20 cellular contexts compared by ENCODE assay signal in genomic region chr14:39069923-39070322, GRCh38. TPM values are rescaled to one million over a fixed set of nuclear protein-coding genes. Genes with fewer than 3 reads are reported as not detected.
DNase-seq lines count a peak whose midpoint lies in the region; ATAC-seq, FAIRE-seq and TF ChIP-seq lines count a peak whose summit lies in the region.
"Had no signal": no experiment of that assay in that cellular context is flagged by ENCODE, and none has a peak within 500 bp of the region (broad histone marks: within the 10 kb centered on the region; RNA-seq: fewer than 3 reads in every experiment).

No MANE protein-coding gene starts in this region.

- H3K9me3 ChIP-seq in HepG2 (ENCODE audit: low read length) (no peaks in the 10 kb centered on the region), right lobe of liver (no peaks in the 10 kb centered on the region), astrocyte (ENCODE audit: insufficient read depth, low read depth, low read length) (no peaks in the 10 kb centered on the region)
- H3K9me3 ChIP-seq: Caco-2 had no signal

- no peak for DNase-seq in HepG2 (ENCODE audit: low spot score)
- DNase-seq in right lobe of liver = no peak
- no peak for DNase-seq in astrocyte (ENCODE audit: low read depth)
- no peak for DNase-seq in effector memory CD8-positive, alpha-beta T cell
- no peak for DNase-seq in GM23338 (ENCODE audit: low spot score)
- no peak for DNase-seq in RWPE1 (ENCODE audit: low spot score)
- no peak for DNase-seq in activated CD4-positive, alpha-beta T cell treated with anti-CD3 and anti-CD28 coated beads, Interleukin-2, amount 10 ng/mL, durations not matched to agents 7 days and 5 days
- no peak for DNase-seq in kidney glomerular epithelial cell (lab: John Stamatoyannopoulos, UW)
- DNase-seq: C1 segment of cervical spinal cord; Caco-2; CD8-positive, alpha-beta T cell; DMS153; DND-41; H7; HCEC 1CT had no signal

- H3K4me1 ChIP-seq in HepG2 (ENCODE audit: insufficient read depth, low read length) (peaks cover 23% of the 10 kb centered on the region), right lobe of liver (peaks cover 0 to 10% (median 2%) of the 10 kb centered on the region in 4 donors), astrocyte (ENCODE audit: insufficient read depth, low read length) (no peaks in the 10 kb centered on the region), GM23338 (ENCODE audit: insufficient read depth) (no peaks in the 10 kb centered on the region)

- H3K27ac ChIP-seq in HepG2 (ENCODE audit: extremely low read length, insufficient read depth, low read length) = no peak overlapping the region
- H3K27ac ChIP-seq in right lobe of liver = no peak overlapping the region
- no peak overlapping the region for H3K27ac ChIP-seq in astrocyte (ENCODE audit: low read depth, low read length)
- H3K27ac ChIP-seq in GM23338 (ENCODE audit: low read depth) = no peak overlapping the region
- no peak overlapping the region for H3K27ac ChIP-seq in RWPE1
- H3K27ac ChIP-seq: 22Rv1 had no signal

- H3K36me3 ChIP-seq in HepG2 (replicated peaks in 1 of 2; ENCODE audit: control insufficient read depth in 1 of 2, insufficient read depth in 2 of 2, low read length in 2 of 2) (peaks cover 38 to 90% of the 10 kb centered on the region in 2 experiments), right lobe of liver (peaks cover 0 to 55% (median 13%) of the 10 kb centered on the region in 4 donors), astrocyte (ENCODE audit: insufficient read depth, low read length) (peaks cover 46% of the 10 kb centered on the region), GM23338 (ENCODE audit: insufficient read depth) (peaks cover 24% of the 10 kb centered on the region; the same call in 1 of the 2 replicates)

- no peaks in the 10 kb centered on the region for H3K27me3 Mint-ChIP-seq in astrocyte (ENCODE audit: low read depth, unreplicated experiment)
- no peaks in the 10 kb centered on the region for H3K27me3 Mint-ChIP-seq in effector memory CD8-positive, alpha-beta T cell
- peaks cover 2% of the 10 kb centered on the region for H3K27me3 Mint-ChIP-seq in GM23338 (ENCODE audit: insufficient read depth, low read depth, poor library complexity)
- H3K27me3 Mint-ChIP-seq in activated CD4-positive, alpha-beta T cell treated with anti-CD3 and anti-CD28 coated beads, Interleukin-2, amount 10 ng/mL, durations not matched to agents 7 days and 5 days = no peaks in the 10 kb centered on the region

- H3K4me1 Mint-ChIP-seq in astrocyte (ENCODE audit: low read depth, unreplicated experiment) = no peaks in the 10 kb centered on the region
- peaks cover 6 to 23% of the 10 kb centered on the region in 2 donors for H3K4me1 Mint-ChIP-seq in effector memory CD8-positive, alpha-beta T cell (ENCODE audit: low read depth in 2 of 2)
- no peaks in the 10 kb centered on the region for H3K4me1 Mint-ChIP-seq in GM23338
- no peaks in the 10 kb centered on the region for H3K4me1 Mint-ChIP-seq in activated CD4-positive, alpha-beta T cell treated with anti-CD3 and anti-CD28 coated beads, Interleukin-2, amount 10 ng/mL, durations not matched to agents 7 days and 5 days

- no peaks in the 10 kb centered on the region for H3F3A ChIP-seq in GM23338 (replicated peaks; ENCODE audit: low read depth)

- H3K9me2 ChIP-seq in GM23338 (ENCODE audit: insufficient read depth) = no peaks in the 10 kb centered on the region

- H3K9ac ChIP-seq in HepG2 (ENCODE audit: insufficient read depth, low read depth, low read length) = no peak overlapping the region
- no peak overlapping the region for H3K9ac ChIP-seq in astrocyte (ENCODE audit: low read length)

- CTCF ChIA-PET in HepG2 (lab: Yijun Ruan, JAX; ENCODE audit: low intra/inter-chr PET ratio, low total read pairs) = no interaction called here
- CTCF ChIA-PET in RWPE1 (lab: Yijun Ruan, JAX) = no interaction called here
- CTCF ChIA-PET in activated CD4-positive, alpha-beta T cell treated with anti-CD3 and anti-CD28 coated beads, Interleukin-2, amount 10 ng/mL, durations not matched to agents 7 days and 5 days (lab: Charles Lee) = no interaction called here

- FAIRE-seq in HepG2 (lab: Jason Lieb, UNC) (no peak), astrocyte (lab: Jason Lieb, UNC) (no peak)
- FAIRE-seq: A204.1, G401.6, GM12892, H1 had no signal

- H2AFZ ChIP-seq in HepG2 (ENCODE audit: low read length) = no peak overlapping the region
- no peak overlapping the region for H2AFZ ChIP-seq in astrocyte (ENCODE audit: low read depth, low read length)
- no peak overlapping the region for H2AFZ ChIP-seq in GM23338

- TSS peak; percentile 22 for BruUV-seq in HepG2 (replicated peaks; lab: Mats Ljungman, UMichigan)

- H3K4me2 ChIP-seq in HepG2 (ENCODE audit: low read depth, low read length) = no peak overlapping the region
- H3K4me2 ChIP-seq in astrocyte (ENCODE audit: low read length) = no peak overlapping the region
- no peak overlapping the region for H3K4me2 ChIP-seq in GM23338

- POLR2A ChIA-PET in HepG2 (lab: Yijun Ruan, JAX) = interaction anchor here (1.1 to 1.2 kb wide), 3 partner anchors 32 to 52 kb away, joined by 3 to 5 read pairs (median 3); partner anchors contain the start of gene SEC23A
- POLR2A ChIA-PET in RWPE1 (lab: Yijun Ruan, JAX; ENCODE audit: low non-redundant PET) = no interaction called here
- POLR2A ChIA-PET in activated CD4-positive, alpha-beta T cell treated with anti-CD3 and anti-CD28 coated beads, Interleukin-2, amount 10 ng/mL, durations not matched to agents 7 days and 5 days (lab: Charles Lee) = no interaction called here

- H3K4me3 ChIP-seq in HepG2 (replicated peaks in 1 of 3; ENCODE audit: insufficient read depth in 1 of 3, low read depth in 2 of 3, low read length in 3 of 3) (no peak overlapping the region), right lobe of liver (no peak overlapping the region), astrocyte (ENCODE audit: insufficient read depth, low read depth, low read length) (no peak overlapping the region), GM23338 (no peak overlapping the region)

- H3K79me2 ChIP-seq in HepG2 (ENCODE audit: insufficient read depth, low read length) (peaks cover 18% of the 10 kb centered on the region), astrocyte (ENCODE audit: insufficient read depth, low read length) (peaks cover 26% of the 10 kb centered on the region), GM23338 (replicated peaks; ENCODE audit: insufficient read depth) (0 out of 2 replicates have a peak, but pooled peaks cover 3% of the 10 kb centered on the region)

- TF ChIP-seq POLR2A in HepG2 (IDR thresholded peaks at IDR 0.05; ENCODE audit: insufficient read depth in 1 of 2, low read depth in 2 of 2, low read length in 2 of 2) (no peak), right lobe of liver (IDR thresholded peaks at IDR 0.05) (no peak)

- no peak for TF ChIP-seq EP300 in HepG2 (IDR thresholded peaks at IDR 0.05; ENCODE audit: low read depth in 2 of 2, low read length in 2 of 2)
- no peak for TF ChIP-seq EP300 in HepG2 (CRISPR knock-in tag; IDR thresholded peaks at IDR 0.05; ENCODE audit: borderline replicate concordance)

- WGBS in HepG2 (ENCODE audit: low lambda C conversion rate) = 98% methylated on average over 5 of the region's 5 CpGs
- WGBS in right lobe of liver (ENCODE audit: insufficient coverage, low coverage, low lambda C conversion rate, missing lambda C conversion rate) = 98% methylated on average over 5 of the region's 5 CpGs

- H3K36me3 Mint-ChIP-seq in astrocyte (ENCODE audit: low read depth, unreplicated experiment) = peaks cover 6% of the 10 kb centered on the region
- peaks cover 69% of the 10 kb centered on the region for H3K36me3 Mint-ChIP-seq in effector memory CD8-positive, alpha-beta T cell (ENCODE audit: insufficient read depth)
- H3K36me3 Mint-ChIP-seq in GM23338 (ENCODE audit: low read depth) = peaks cover 41% of the 10 kb centered on the region
- peaks cover 42% of the 10 kb centered on the region for H3K36me3 Mint-ChIP-seq in activated CD4-positive, alpha-beta T cell treated with anti-CD3 and anti-CD28 coated beads, Interleukin-2, amount 10 ng/mL, durations not matched to agents 7 days and 5 days (ENCODE audit: low read depth)

- in situ Hi-C loops in HepG2 (cut with HindIII; ENCODE audit: extremely low pct_ligation_motif_present, low pct_unique_long_range_greater_than_20kb) = no loop called here

- H3K27ac Mint-ChIP-seq in astrocyte (ENCODE audit: unreplicated experiment) = peak overlapping the region; percentile 16
- peak overlapping the region; percentile 65 to 83 for H3K27ac Mint-ChIP-seq in effector memory CD8-positive, alpha-beta T cell
- no peak overlapping the region for H3K27ac Mint-ChIP-seq in GM23338
- no peak overlapping the region for H3K27ac Mint-ChIP-seq in activated CD4-positive, alpha-beta T cell treated with anti-CD3 and anti-CD28 coated beads, Interleukin-2, amount 10 ng/mL, durations not matched to agents 7 days and 5 days
- H3K27ac Mint-ChIP-seq: CD8-positive, alpha-beta T cell had no signal

- intact Hi-C loops in HepG2 (cut with micrococcal nuclease; ENCODE audit: unreplicated experiment) = no loop called here
- intact Hi-C loops in right lobe of liver (cut with DNase I) = no loop called here

- no peak for TF ChIP-seq RAD21 in HepG2 (CRISPR knock-in tag; IDR thresholded peaks at IDR 0.05)

- H3K9me3 Mint-ChIP-seq in astrocyte (ENCODE audit: unreplicated experiment) (no peaks in the 10 kb centered on the region), GM23338 (no peaks in the 10 kb centered on the region)
- no peaks in the 10 kb centered on the region for H3K9me3 Mint-ChIP-seq in effector memory CD8-positive, alpha-beta T cell
- no peaks in the 10 kb centered on the region for H3K9me3 Mint-ChIP-seq in activated CD4-positive, alpha-beta T cell treated with anti-CD3 and anti-CD28 coated beads, Interleukin-2, amount 10 ng/mL, durations not matched to agents 7 days and 5 days
- H3K9me3 Mint-ChIP-seq: CD8-positive, alpha-beta T cell had no signal

- TF ChIP-seq CTCF in HepG2 (CRISPR knock-in tag; IDR thresholded peaks at IDR 0.05) (no peak), right lobe of liver (IDR thresholded peaks at IDR 0.05) (no peak), astrocyte (IDR thresholded peaks at IDR 0.05; ENCODE audit: insufficient read depth, low read depth, low read length) (no peak), GM23338 (conservative IDR thresholded peaks at IDR 0.05; ENCODE audit: low read depth in 2 of 2) (no peak), RWPE1 (conservative IDR thresholded peaks at IDR 0.05; ENCODE audit: low read depth) (no peak)

- H3K27me3 ChIP-seq in HepG2 (ENCODE audit: control insufficient read depth in 1 of 2, insufficient read depth in 2 of 2, low read length in 2 of 2) = no peaks in the 10 kb centered on the region
- no peaks in the 10 kb centered on the region for H3K27me3 ChIP-seq in right lobe of liver
- H3K27me3 ChIP-seq in astrocyte (ENCODE audit: insufficient read depth, low read length) = no peaks in the 10 kb centered on the region
- H3K27me3 ChIP-seq in GM23338 (ENCODE audit: insufficient read depth) = no peaks in the 10 kb centered on the region

- H3K4me3 Mint-ChIP-seq in astrocyte (ENCODE audit: unreplicated experiment) = no peak overlapping the region
- H3K4me3 Mint-ChIP-seq in effector memory CD8-positive, alpha-beta T cell = no peak overlapping the region
- H3K4me3 Mint-ChIP-seq in GM23338 = no peak overlapping the region
- H3K4me3 Mint-ChIP-seq in activated CD4-positive, alpha-beta T cell treated with anti-CD3 and anti-CD28 coated beads, Interleukin-2, amount 10 ng/mL, durations not matched to agents 7 days and 5 days = no peak overlapping the region
- H3K4me3 Mint-ChIP-seq: CD8-positive, alpha-beta T cell had no signal

- peaks cover 28% of the 10 kb centered on the region for H4K20me1 ChIP-seq in HepG2 (ENCODE audit: insufficient read depth, low read length)
- peaks cover 35% of the 10 kb centered on the region for H4K20me1 ChIP-seq in astrocyte (ENCODE audit: insufficient read depth, low read length)
- H4K20me1 ChIP-seq in GM23338 (replicated peaks; ENCODE audit: insufficient read depth) = peaks cover 13% of the 10 kb centered on the region; the same call in 1 of the 2 replicates

- ATAC-seq in HepG2 = no peak
- ATAC-seq in right lobe of liver = no peak
- no peak for ATAC-seq in effector memory CD8-positive, alpha-beta T cell (replicated peaks)
- ATAC-seq in GM23338 = no peak
- ATAC-seq: CD8-positive, alpha-beta T cell had no signal

RNA-seq across cellular contexts. Expression of gene SEC23A, which starts 33.1 kb away (rescaled TPM):
- total RNA-seq in HepG2 (2016; rRNA removed; fragmentation: Illumina TruSeq; extraction: Trizol) (887 and 1,365 TPM in 2 replicates), right lobe of liver (100 to 1,000 TPM in 2 of 6 experiments, 10 to 100 TPM in 4; 69.2 to 107 (median 88.1) TPM), astrocyte (229 and 235 TPM in 2 replicates)
- total RNA-seq in HepG2 (2016; cell fraction: cytosol; rRNA removed; fragmentation: Illumina TruSeq; extraction: Trizol; ENCODE audit: low read depth) = 59.6 and 60.8 TPM in 2 replicates
- total RNA-seq in HepG2 (2016; cell fraction: insoluble cytoplasmic fraction; rRNA removed; fragmentation: Illumina TruSeq; extraction: Trizol) = 902 and 1,277 TPM in 2 replicates
- 219 and 221 TPM in 2 replicates for total RNA-seq in HepG2 (2016; cell fraction: membrane; rRNA removed; fragmentation: Illumina TruSeq; extraction: Trizol)
- total RNA-seq in HepG2 (2016; cell fraction: nucleus; rRNA removed; fragmentation: Illumina TruSeq; extraction: Trizol) = 448 and 490 TPM in 2 replicates
- polyA plus RNA-seq in HepG2 (2011; rRNA removed) (372 and 403 TPM in 2 replicates), GM23338 (2016; fragmentation: Nextera tagmentation; extraction: Ambion mirVana) (19.8 and 22.7 TPM in 2 replicates)
- 263 and 365 TPM in 2 replicates for polyA plus RNA-seq in HepG2 (2011; cell fraction: cytosol; rRNA removed)
- polyA plus RNA-seq in HepG2 (2011; cell fraction: nucleus; rRNA removed) = 164 TPM in 2 replicates
- polyA plus RNA-seq in HepG2 (2012) = 336 and 361 TPM in 2 replicates
- polyA plus RNA-seq in HepG2 (2016; cell fraction: cytosol; fragmentation: Illumina TruSeq; extraction: Trizol; ENCODE audit: low read depth) = 11.9 and 12.8 TPM in 2 replicates
- 491 and 533 TPM in 2 replicates for polyA plus RNA-seq in HepG2 (2016; cell fraction: insoluble cytoplasmic fraction; fragmentation: Illumina TruSeq; extraction: Trizol; ENCODE audit: low read depth)
- polyA plus RNA-seq in HepG2 (2016; cell fraction: membrane; fragmentation: Illumina TruSeq; extraction: Trizol; ENCODE audit: low read depth) = 53.5 and 58.9 TPM in 2 replicates
- polyA plus RNA-seq in HepG2 (2016; cell fraction: nucleus; fragmentation: Illumina TruSeq; extraction: Trizol; ENCODE audit: insufficient read depth, low read depth) = 175 and 191 TPM in 2 replicates
- 120 and 863 TPM in 2 replicates for polyA minus RNA-seq in HepG2 (2011; rRNA and poly(A)+ RNA removed; ENCODE audit: low replicate concordance)
- polyA minus RNA-seq in HepG2 (2011; cell fraction: cytosol; rRNA and poly(A)+ RNA removed) = 860 and 1,029 TPM in 2 replicates
- polyA minus RNA-seq in HepG2 (2011; cell fraction: nucleus; rRNA and poly(A)+ RNA removed) = 974 and 1,148 TPM in 2 replicates
- total RNA-seq in GM23338 (2014; rRNA removed; shearing (Covaris generic)) = 60.9 and 89.9 TPM in 2 replicates
- total RNA-seq in activated CD4-positive, alpha-beta T cell treated with anti-CD3 and anti-CD28 coated beads, Interleukin-2, amount 10 ng/mL, durations not matched to agents 7 days and 5 days = 10 to 100 TPM; 49.4 to 61.7 TPM

RNA-seq across cellular contexts. Expression of gene GEMIN2, which starts 44.2 kb away (rescaled TPM):
- 110 and 160 TPM in 2 replicates for total RNA-seq in HepG2 (2016; rRNA removed; fragmentation: Illumina TruSeq; extraction: Trizol)
- total RNA-seq in HepG2 (2016; cell fraction: cytosol; rRNA removed; fragmentation: Illumina TruSeq; extraction: Trizol; ENCODE audit: low read depth) = 22.5 and 24.2 TPM in 2 replicates
- total RNA-seq in HepG2 (2016; cell fraction: insoluble cytoplasmic fraction; rRNA removed; fragmentation: Illumina TruSeq; extraction: Trizol) = 118 and 174 TPM in 2 replicates
- 29.0 and 39.1 TPM in 2 replicates for total RNA-seq in HepG2 (2016; cell fraction: membrane; rRNA removed; fragmentation: Illumina TruSeq; extraction: Trizol)
- total RNA-seq in HepG2 (2016; cell fraction: nucleus; rRNA removed; fragmentation: Illumina TruSeq; extraction: Trizol) = 61.9 and 71.2 TPM in 2 replicates
- 33.8 and 54.8 TPM in 2 replicates for polyA plus RNA-seq in HepG2 (2011; rRNA removed)
- polyA plus RNA-seq in HepG2 (2011; cell fraction: cytosol; rRNA removed) = 31.5 and 34.6 TPM in 2 replicates
- 39.5 and 46.0 TPM in 2 replicates for polyA plus RNA-seq in HepG2 (2011; cell fraction: nucleus; rRNA removed)
- polyA plus RNA-seq in HepG2 (2012) = 18.1 and 33.2 TPM in 2 replicates
- 9.8 and 9.9 TPM in 2 replicates for polyA plus RNA-seq in HepG2 (2016; cell fraction: cytosol; fragmentation: Illumina TruSeq; extraction: Trizol; ENCODE audit: low read depth)
- polyA plus RNA-seq in HepG2 (2016; cell fraction: insoluble cytoplasmic fraction; fragmentation: Illumina TruSeq; extraction: Trizol; ENCODE audit: low read depth) = 134 and 143 TPM in 2 replicates
- polyA plus RNA-seq in HepG2 (2016; cell fraction: membrane; fragmentation: Illumina TruSeq; extraction: Trizol; ENCODE audit: low read depth) = 15.6 and 17.8 TPM in 2 replicates
- polyA plus RNA-seq in HepG2 (2016; cell fraction: nucleus; fragmentation: Illumina TruSeq; extraction: Trizol; ENCODE audit: insufficient read depth, low read depth) = 90.7 and 93.9 TPM in 2 replicates
- 9.5 and 15.9 TPM in 2 replicates for polyA minus RNA-seq in HepG2 (2011; rRNA and poly(A)+ RNA removed; ENCODE audit: low replicate concordance)
- polyA minus RNA-seq in HepG2 (2011; cell fraction: cytosol; rRNA and poly(A)+ RNA removed) = 14.1 and 16.6 TPM in 2 replicates
- 42.9 and 52.1 TPM in 2 replicates for polyA minus RNA-seq in HepG2 (2011; cell fraction: nucleus; rRNA and poly(A)+ RNA removed)
- 1 to 10 TPM; 3.4 to 9.9 (median 6.0) TPM for total RNA-seq in right lobe of liver
- total RNA-seq in astrocyte = 12.4 and 16.5 TPM in 2 replicates
- total RNA-seq in GM23338 (2014; rRNA removed; shearing (Covaris generic)) = 47.8 and 61.6 TPM in 2 replicates
- 28.9 and 37.0 TPM in 2 replicates for polyA plus RNA-seq in GM23338 (2016; fragmentation: Nextera tagmentation; extraction: Ambion mirVana)
- 10 to 100 TPM; 20.4 to 21.2 TPM for total RNA-seq in activated CD4-positive, alpha-beta T cell treated with anti-CD3 and anti-CD28 coated beads, Interleukin-2, amount 10 ng/mL, durations not matched to agents 7 days and 5 days

Comparison
In these comparisons a context has a peak if more than half of its experiments do, and no peak if none do; other contexts are left out.
1. H3K27ac Mint-ChIP-seq: peak in astrocyte (single experiment) and effector memory CD8-positive, alpha-beta T cell (2 of 2); none in GM23338 (single experiment) and activated CD4-positive, alpha-beta T cell treated with anti-CD3 and anti-CD28 coated beads, Interleukin-2, amount 10 ng/mL, durations not matched to agents 7 days and 5 days (single experiment).